ENCODE assay signal across 1 cellular context in genomic region chr16:29806641-29807425, GRCh38.
TF ChIP-seq lines count a peak whose summit lies in the region.

No MANE protein-coding gene starts in this region.

TF ChIP-seq in HepG2, 621 proteins besides CTCF, POLR2A, EP300 and RAD21 (continued from another document):
- TF ChIP-seq HNF1A (IDR thresholded peaks at IDR 0.05; ENCODE audit: low read depth), result no peak
- 0 out of 2 replicates have a peak, but pooled peaks have one; percentile 34 for TF ChIP-seq HNF1A (CRISPR knock-in tag; IDR thresholded peaks at IDR 0.05; ENCODE audit: borderline replicate concordance)
- TF ChIP-seq ZXDC (CRISPR knock-in tag; IDR thresholded peaks at IDR 0.05), result no peak
- no peak for TF ChIP-seq ZNF431 (CRISPR knock-in tag; IDR thresholded peaks at IDR 0.05; ENCODE audit: borderline replicate concordance, low read depth)
- TF ChIP-seq ZNF639 (CRISPR knock-in tag; conservative IDR thresholded peaks at IDR 0.05), result peak; percentile 87
- TF ChIP-seq, protein P1, sequence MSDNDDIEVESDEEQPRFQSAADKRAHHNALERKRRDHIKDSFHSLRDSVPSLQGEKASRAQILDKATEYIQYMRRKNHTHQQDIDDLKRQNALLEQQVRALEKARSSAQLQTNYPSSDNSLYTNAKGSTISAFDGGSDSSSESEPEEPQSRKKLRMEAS (IDR thresholded peaks at IDR 0.05), result peak; percentile 78; the same call in 1 of the 2 replicates
- TF ChIP-seq SOX13 (IDR thresholded peaks at IDR 0.05), result no peak
- 0 out of 4 replicates have a peak, but pooled peaks of 1 of the 2 experiments have one; percentile 23 for TF ChIP-seq SOX13 (CRISPR knock-in tag; conservative IDR thresholded peaks at IDR 0.05 in 1 of 2, IDR thresholded peaks at IDR 0.05 in 1 of 2)
- TF ChIP-seq ZNF446 (CRISPR knock-in tag; IDR thresholded peaks at IDR 0.05), result peak; percentile 54; the same call in 1 of the 2 replicates
- 0 out of 2 replicates have a peak, but pooled peaks have one; percentile 24 for TF ChIP-seq MED1 (CRISPR knock-in tag; IDR thresholded peaks at IDR 0.05)
- TF ChIP-seq HNRNPL (IDR thresholded peaks at IDR 0.05; ENCODE audit: low read depth, low read length), result 0 out of 2 replicates have a peak, but pooled peaks have one; percentile 54
- no peak for TF ChIP-seq MBD4 (IDR thresholded peaks at IDR 0.05; ENCODE audit: borderline replicate concordance, low read length)
- no peak for TF ChIP-seq ZSCAN12 (CRISPR knock-in tag; IDR thresholded peaks at IDR 0.05)
- no peak for TF ChIP-seq ZNF784 (CRISPR knock-in tag; IDR thresholded peaks at IDR 0.05; ENCODE audit: borderline replicate concordance)
- no peak for TF ChIP-seq ZNF362 (CRISPR knock-in tag; IDR thresholded peaks at IDR 0.05; ENCODE audit: borderline replicate concordance)
- no peak for TF ChIP-seq DPF2 (CRISPR knock-in tag; IDR thresholded peaks at IDR 0.05; ENCODE audit: borderline replicate concordance, low read depth)
- no peak for TF ChIP-seq BCL6 (CRISPR knock-in tag; IDR thresholded peaks at IDR 0.05)
- no peak for TF ChIP-seq KDM6A (CRISPR knock-in tag; IDR thresholded peaks at IDR 0.05; ENCODE audit: low read depth)
- TF ChIP-seq, protein P2, sequence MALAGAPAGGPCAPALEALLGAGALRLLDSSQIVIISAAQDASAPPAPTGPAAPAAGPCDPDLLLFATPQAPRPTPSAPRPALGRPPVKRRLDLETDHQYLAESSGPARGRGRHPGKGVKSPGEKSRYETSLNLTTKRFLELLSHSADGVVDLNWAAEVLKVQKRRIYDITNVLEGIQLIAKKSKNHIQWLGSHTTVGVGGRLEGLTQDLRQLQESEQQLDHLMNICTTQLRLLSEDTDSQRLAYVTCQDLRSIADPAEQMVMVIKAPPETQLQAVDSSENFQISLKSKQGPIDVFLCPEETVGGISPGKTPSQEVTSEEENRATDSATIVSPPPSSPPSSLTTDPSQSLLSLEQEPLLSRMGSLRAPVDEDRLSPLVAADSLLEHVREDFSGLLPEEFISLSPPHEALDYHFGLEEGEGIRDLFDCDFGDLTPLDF (CRISPR knock-in tag; IDR thresholded peaks at IDR 0.05), result peak; percentile 63
- peak; percentile 35; the same call in 1 of the 2 replicates for TF ChIP-seq MAZ (IDR thresholded peaks at IDR 0.05; ENCODE audit: borderline replicate concordance, low read depth, low read length)
- peak; percentile 41; the same call in 1 of the 2 replicates for TF ChIP-seq MAZ (CRISPR knock-in tag; IDR thresholded peaks at IDR 0.05; ENCODE audit: low read depth)
- no peak for TF ChIP-seq ZNF17 (CRISPR knock-in tag; IDR thresholded peaks at IDR 0.05)
